ENCODE assay signal across 8 cellular contexts in the genomic region with DNA sequence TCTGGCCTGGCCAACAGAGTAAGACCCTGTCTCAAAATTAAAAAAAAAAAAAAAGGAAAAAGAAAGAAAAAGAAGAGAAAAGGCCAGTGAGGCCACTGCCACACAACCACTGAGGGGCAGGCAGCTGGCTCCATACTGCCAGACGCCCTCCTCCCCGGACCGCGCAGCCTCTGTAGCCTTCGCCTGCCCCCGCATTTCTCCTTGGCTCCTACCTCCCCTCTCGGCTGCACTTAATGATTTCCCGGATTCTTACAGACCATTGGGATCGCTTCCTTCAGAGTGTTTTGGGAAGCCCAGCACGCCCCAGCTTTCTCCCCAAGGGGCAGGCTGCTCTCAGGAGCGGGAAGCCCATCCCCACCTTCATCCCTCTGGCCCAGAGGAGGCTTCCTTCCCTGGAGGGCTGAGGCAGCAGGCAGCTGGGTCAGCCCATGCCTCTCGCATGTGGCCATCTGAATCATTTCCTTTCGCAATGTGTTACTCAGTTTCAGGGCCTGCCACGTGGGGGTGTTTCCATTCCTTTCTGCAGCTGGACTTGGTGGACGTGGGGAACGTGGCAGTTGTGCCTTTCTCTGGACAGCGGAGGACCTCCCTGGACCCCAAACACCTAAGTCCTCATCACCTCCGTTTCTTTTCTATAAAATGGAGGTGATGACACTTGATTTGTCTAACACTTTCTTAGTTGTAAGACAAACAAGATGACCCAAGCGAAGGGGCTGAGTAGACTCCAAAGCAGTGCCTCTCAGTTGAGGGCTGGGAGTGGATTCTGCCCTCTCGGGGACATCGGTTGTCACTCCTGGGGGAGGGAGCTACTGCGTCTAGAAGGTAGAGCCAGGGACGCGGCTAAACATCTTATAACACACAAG. TPM values are rescaled to one million over a fixed set of nuclear protein-coding genes. Genes with fewer than 3 reads are reported as not detected.
A peak's percentile ranks its signal among the peaks of the same experiment; 100 is the strongest.
DNase-seq lines count a peak whose midpoint lies in the region; ATAC-seq and TF ChIP-seq lines count a peak whose summit lies in the region.

No MANE protein-coding gene starts in this region.

- H3K4me3 ChIP-seq in GM12864 (ENCODE audit: low read depth, low read length) (peak overlapping the region; percentile 22), gastroesophageal sphincter (no peak overlapping the region), hepatocyte (no peak overlapping the region)

- no peaks in the 10 kb centered on the region for H3K9me2 ChIP-seq in hepatocyte (replicated peaks; ENCODE audit: insufficient read depth)

- no peak for TF ChIP-seq POLR2A in gastroesophageal sphincter (IDR thresholded peaks at IDR 0.05)

- H3K27ac ChIP-seq in gastroesophageal sphincter = peak overlapping the region in 3 of 4 donors; percentile 11 to 74 (median 28)
- H3K27ac ChIP-seq in hepatocyte = no peak overlapping the region

- H4K20me1 ChIP-seq in hepatocyte (ENCODE audit: insufficient read depth, poor library complexity, severe bottlenecking) = no peaks in the 10 kb centered on the region

- peaks cover 0 to 79% (median 13%) of the 10 kb centered on the region in 3 donors for H3K4me1 ChIP-seq in gastroesophageal sphincter
- H3K4me1 ChIP-seq in hepatocyte (ENCODE audit: insufficient read depth) = peaks cover 5% of the 10 kb centered on the region

- H3K36me3 ChIP-seq in gastroesophageal sphincter (no peaks in the 10 kb centered on the region), hepatocyte (replicated peaks; ENCODE audit: insufficient read depth, low read depth) (no peaks in the 10 kb centered on the region)

- WGBS in gastroesophageal sphincter (ENCODE audit: low coverage in 1 of 2), 2 donors = 61 to 88% methylated on average over 7 to 9 of the region's 24 CpGs
- 87% methylated on average over 24 of the region's 24 CpGs for WGBS in hepatocyte (ENCODE audit: low lambda C conversion rate, missing lambda C conversion rate)

- H3K4me2 ChIP-seq in hepatocyte = no peak overlapping the region

- H2AFZ ChIP-seq in hepatocyte = no peak overlapping the region

- no peaks in the 10 kb centered on the region for H3K27me3 ChIP-seq in gastroesophageal sphincter
- no peaks in the 10 kb centered on the region for H3K27me3 ChIP-seq in hepatocyte

- DNase-seq in GM12864 (ENCODE audit: low read depth) = no peak
- DNase-seq in SKM-1 treated with dmso at 0.1 percent for 144 hours (lab: John Stamatoyannopoulos, UW; ENCODE audit: unreplicated experiment) = peak; percentile 75
- DNase-seq in renal cortical epithelial cell (ENCODE audit: low read depth) = peak; percentile 83
- DNase-seq in islet precursor cell = no peak
- DNase-seq in hepatocyte (ENCODE audit: low spot score) = no peak
- no peak for DNase-seq in NCI-H1694 treated with DMSO at 0.1 percent for 48 hours (lab: John Stamatoyannopoulos, UW)
- DNase-seq in COLO668 (lab: John Stamatoyannopoulos, UW; ENCODE audit: unreplicated experiment) = no peak

- H3K79me2 ChIP-seq in hepatocyte = no peaks in the 10 kb centered on the region

- peak; percentile 73 for ATAC-seq in gastroesophageal sphincter

- TF ChIP-seq CTCF in GM12864 (IDR thresholded peaks at IDR 0.05; ENCODE audit: low read depth, low read length, missing control alignments) (no peak), gastroesophageal sphincter (IDR thresholded peaks at IDR 0.05) (no peak), hepatocyte (IDR thresholded peaks at IDR 0.05; ENCODE audit: poor library complexity) (no peak)

- H3K9me3 ChIP-seq in gastroesophageal sphincter = no peaks in the 10 kb centered on the region
- no peaks in the 10 kb centered on the region for H3K9me3 ChIP-seq in hepatocyte (ENCODE audit: low read depth)

- no peak for TF ChIP-seq EP300 in gastroesophageal sphincter (IDR thresholded peaks at IDR 0.05)

RNA-seq across cellular contexts. Expression of a gene that starts 2.3 kb away (rescaled TPM):
- total RNA-seq in gastroesophageal sphincter = 1 to 10 TPM in 1 of 4 donors, under 1 TPM in 3; 0.16 to 2.7 (median 0.39) TPM
- 1.6 TPM in 1 of 2 replicates, not detected in the other for total RNA-seq in renal cortical epithelial cell
- total RNA-seq in hepatocyte = 7.2 TPM in 2 replicates
- 7.1 and 8.2 TPM in 2 replicates for polyA plus RNA-seq in hepatocyte

RNA-seq across cellular contexts. Expression of a gene that starts 41.0 kb away (rescaled TPM):
- total RNA-seq in gastroesophageal sphincter = under 1 TPM in 1 of 4 donors, not detected in 3; 0.27 TPM
- total RNA-seq in renal cortical epithelial cell = not detected in 2 replicates
- 0.16 and 0.27 TPM in 2 replicates for total RNA-seq in hepatocyte
- 0.13 and 0.40 TPM in 2 replicates for polyA plus RNA-seq in hepatocyte

Comparison
In these comparisons a context has a peak if more than half of its experiments do, and no peak if none do; other contexts are left out.
1. DNase-seq: peak in SKM-1 treated with dmso at 0.1 percent for 144 hours (single experiment) and renal cortical epithelial cell (single experiment); none in GM12864 (single experiment), islet precursor cell (single experiment), hepatocyte (single experiment), NCI-H1694 treated with DMSO at 0.1 percent for 48 hours (single experiment) and COLO668 (single experiment).